Comparison of ENCODE assay signal across 12 cellular contexts in genomic region chr14:24029687-24030086, GRCh38. TPM values are rescaled to one million over a fixed set of nuclear protein-coding genes. Genes with fewer than 3 reads are reported as not detected.
"Had no signal": no experiment of that assay in that cellular context is flagged by ENCODE, and none has a peak within 500 bp of the region (broad histone marks: within the 10 kb centered on the region; RNA-seq: fewer than 3 reads in every experiment).

No MANE protein-coding gene starts in this region.

RNA-seq across cellular contexts. Expression of gene CARMIL3, which starts 22.1 kb away (rescaled TPM):
- total RNA-seq: ascending aorta, bronchial epithelial cell had no signal

RNA-seq across cellular contexts. Expression of gene CPNE6, which starts 41.7 kb away (rescaled TPM):
- total RNA-seq: activated naive CD4-positive, alpha-beta T cell treated with anti-CD3 and anti-CD28 coated beads for 36 hours; activated naive CD8-positive, alpha-beta T cell treated with anti-CD3 and anti-CD28 coated beads for 36 hours; activated T-cell treated with anti-CD3 and anti-CD28 coated beads, Interleukin-2, amount 50 U/mL, for 4 hours; activated T-helper 1 cell treated with anti-CD3 and anti-CD28 coated beads, Interleukin-12 subunit alpha, Interleukin-12 subunit beta, Interleukin-2, Interleukin-4 antibody, amounts not matched to agents 30 ng/mL and 10 ng/mL and 1 ng/mL, durations not matched to agents 14 hours and 24 hours and 36 hours; activated T-helper 17 cell treated with anti-CD3 and anti-CD28 coated beads, Interleukin-2, amount 50 U/mL, for 72 hours; activated T-helper 2 cell treated with anti-CD3 and anti-CD28 coated beads, Interferon-gamma antibody, Interleukin-2, Interleukin-4, amounts not matched to agents 10 μg/mL and 5 μg/mL and 100 μg/mL, durations not matched to agents 14 hours and 24 hours and 36 hours; ascending aorta; astrocyte; body of pancreas; breast epithelium; bronchial epithelial cell; chondrocyte had no signal
